In the genomic region with DNA sequence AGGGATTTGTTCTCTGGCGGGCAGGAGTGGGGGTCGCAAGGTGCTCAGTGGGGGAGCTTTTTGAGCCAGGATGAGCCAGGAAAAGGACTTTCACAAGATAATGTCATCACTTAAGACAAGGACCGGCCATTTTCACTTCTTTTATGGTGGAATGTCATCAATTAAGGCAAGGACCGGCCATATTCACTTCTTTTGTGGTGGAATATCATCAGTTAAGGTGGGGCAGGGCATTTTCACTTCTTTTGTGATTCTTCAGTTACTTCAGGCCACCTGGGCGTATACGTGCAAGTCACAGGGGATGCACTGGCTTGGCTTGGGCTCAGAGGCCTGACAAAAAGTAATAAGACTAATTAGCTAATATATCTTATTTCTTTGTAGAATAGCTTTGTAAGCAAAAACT, we compare ENCODE assay signal across 2 cellular contexts.
TF ChIP-seq lines count a peak whose summit lies in the region.

No MANE protein-coding gene starts in this region.

TF ChIP-seq in A549, 52 proteins besides CTCF, POLR2A, EP300 and RAD21:
- peak; percentile 18 for TF ChIP-seq MAFK (IDR thresholded peaks at IDR 0.05; ENCODE audit: partially characterized antibody)

TF ChIP-seq in GM23338, 12 proteins besides CTCF, POLR2A, EP300 and RAD21:
- TF ChIP-seq NANOG (IDR thresholded peaks at IDR 0.05; ENCODE audit: borderline replicate concordance): peak; percentile 96
